Comparison of ENCODE assay signal across 20 cellular contexts in the genomic region with DNA sequence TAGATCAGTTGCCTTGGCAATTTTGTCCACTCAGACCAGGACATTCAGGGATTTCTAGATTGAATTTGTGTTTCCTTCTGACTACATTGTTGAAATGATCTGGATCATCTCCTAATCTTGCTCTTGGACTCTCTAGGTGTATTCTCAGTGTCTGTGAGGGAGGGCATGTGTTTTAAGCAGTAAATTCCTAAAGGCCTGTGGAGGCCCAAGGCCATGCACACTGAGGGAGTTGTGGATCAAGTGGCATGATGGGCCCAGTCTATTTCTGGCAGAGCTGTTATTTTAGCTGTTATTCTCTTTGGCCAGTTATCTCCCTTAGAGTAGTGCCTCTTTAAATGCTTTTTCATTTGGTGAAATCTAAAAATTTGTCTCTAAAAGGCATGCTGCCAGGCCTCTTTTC.
"Had no signal": no experiment of that assay in that cellular context is flagged by ENCODE, and none has a peak within 500 bp of the region (broad histone marks: within the 10 kb centered on the region; RNA-seq: fewer than 3 reads in every experiment).

No MANE protein-coding gene starts in this region.

- DNase-seq: activated CD4-positive, alpha-beta T cell treated with anti-CD3 and anti-CD28 coated beads for 1 hour; activated CD4-positive, alpha-beta T cell treated with anti-CD3 and anti-CD28 coated beads, Interleukin-2, amount 50 U/mL, for 1 hour; activated CD8-positive, alpha-beta T cell treated with anti-CD3 and anti-CD28 coated beads, Interleukin-2, amount 10 ng/mL, durations not matched to agents 7 days and 5 days; activated gamma-delta T cell; activated naive CD4-positive, alpha-beta T cell treated with anti-CD3 and anti-CD28 coated beads, Interleukin-2, amount 50 U/mL, for 16 hours; aorta; head of caudate nucleus; left cardiac atrium; nephron progenitor cell; pancreas; right lobe of liver; stimulated activated CD4-positive, alpha-beta T cell treated with anti-CD3 and anti-CD28 coated beads, Interleukin-15, amount 100 ng/mL, for 24 hours; stimulated activated naive CD4-positive, alpha-beta T cell treated with Interleukin-2 at 50 U/mL for 16 hours; T-helper 2 cell had no signal

- H3K4me3 ChIP-seq: gastroesophageal sphincter, pancreas, right lobe of liver, skin epidermis, thoracic aorta had no signal

- H3K27ac ChIP-seq: epithelial cell of prostate, gastroesophageal sphincter, pancreas, right lobe of liver, thoracic aorta, VCaP had no signal

- H3K9me3 ChIP-seq: gastroesophageal sphincter, pancreas, right lobe of liver, thoracic aorta had no signal

- FAIRE-seq: islet of Langerhans, pancreas had no signal

- H3K4me1 ChIP-seq: gastroesophageal sphincter, pancreas, right lobe of liver had no signal

- H3K27me3 ChIP-seq: pancreas, right lobe of liver had no signal

- H3K36me3 ChIP-seq: gastroesophageal sphincter, pancreas, right lobe of liver, thoracic aorta had no signal
